In the genomic region with DNA sequence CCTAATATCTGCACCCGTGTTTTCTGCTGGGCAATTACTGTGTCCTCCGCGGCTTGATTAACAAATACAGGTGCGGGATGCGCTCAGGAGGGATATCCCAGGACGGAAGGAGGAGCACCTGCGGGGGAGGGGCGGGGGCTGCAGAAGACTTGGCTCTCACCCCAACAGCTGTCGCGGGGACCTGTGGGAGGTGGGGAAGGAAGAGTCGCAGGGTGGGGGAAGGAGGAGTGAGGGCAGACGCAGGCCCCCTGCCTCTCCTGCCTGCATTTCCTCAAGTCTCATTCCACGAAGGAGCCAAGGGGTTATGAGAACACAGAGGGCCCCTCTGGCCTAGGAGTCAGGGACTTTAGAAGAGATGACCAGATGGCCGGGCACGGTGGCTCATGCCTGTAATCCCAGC, we compare ENCODE assay signal across 23 cellular contexts.
"Had no signal": no experiment of that assay in that cellular context is flagged by ENCODE, and none has a peak within 500 bp of the region (broad histone marks: within the 10 kb centered on the region; RNA-seq: fewer than 3 reads in every experiment).

No MANE protein-coding gene starts in this region.

- H3K27ac Mint-ChIP-seq: dendritic cell treated with granulocyte-macrophage colony-stimulating factor and Interleukin-4, amounts not matched to agents 40 ng/mL and 50 ng/mL, for 4 days; endodermal cell; mesothelial cell of epicardium; naive B cell; natural killer cell treated with Interleukin-12 subunit alpha and Interleukin-12 subunit beta and Interleukin-15 and Interleukin-18, amount 100 ng/mL, for 72 hours; stimulated activated effector memory CD8-positive, alpha-beta T cell treated with anti-CD3 and anti-CD28 coated beads, Interleukin-12 subunit alpha, Interleukin-12 subunit beta, amount 100 ng/mL, for 72 hours had no signal

- DNase-seq: effector CD8-positive, alpha-beta T cell; endodermal cell; foreskin fibroblast; gastrocnemius medialis; left cardiac atrium; left lung; mesenchymal stem cell; mucosa of descending colon; naive B cell; right cardiac atrium; sigmoid colon; stimulated activated CD4-positive, alpha-beta T cell treated with anti-CD3 and anti-CD28 coated beads, Interleukin-2, amount 100 ng/mL, for 24 hours; stimulated activated CD4-positive, alpha-beta T cell treated with anti-CD3 and anti-CD28 coated beads, Interleukin-4, amount 100 ng/mL, for 24 hours; stimulated activated naive CD4-positive, alpha-beta T cell treated with Interleukin-2 at 50 U/mL for 16 hours; stomach; thyroid gland; trophoblast cell had no signal

- H3K36me3 Mint-ChIP-seq: mesothelial cell of epicardium; naive B cell; natural killer cell treated with Interleukin-12 subunit alpha and Interleukin-12 subunit beta and Interleukin-15 and Interleukin-18, amount 100 ng/mL, for 72 hours; stimulated activated effector memory CD8-positive, alpha-beta T cell treated with anti-CD3 and anti-CD28 coated beads, Interleukin-12 subunit alpha, Interleukin-12 subunit beta, amount 100 ng/mL, for 72 hours had no signal

- H3K4me3 Mint-ChIP-seq: dendritic cell treated with granulocyte-macrophage colony-stimulating factor and Interleukin-4, amounts not matched to agents 40 ng/mL and 50 ng/mL, for 4 days; endodermal cell; mesothelial cell of epicardium; naive B cell; natural killer cell treated with Interleukin-12 subunit alpha and Interleukin-12 subunit beta and Interleukin-15 and Interleukin-18, amount 100 ng/mL, for 72 hours; neural crest cell; stimulated activated effector memory CD8-positive, alpha-beta T cell treated with anti-CD3 and anti-CD28 coated beads, Interleukin-12 subunit alpha, Interleukin-12 subunit beta, amount 100 ng/mL, for 72 hours had no signal

- H3K4me1 Mint-ChIP-seq: endodermal cell; mesothelial cell of epicardium; naive B cell; neural crest cell; stimulated activated effector memory CD8-positive, alpha-beta T cell treated with anti-CD3 and anti-CD28 coated beads, Interleukin-12 subunit alpha, Interleukin-12 subunit beta, amount 100 ng/mL, for 72 hours had no signal

- ATAC-seq: esophagus mucosa; gastrocnemius medialis; left cardiac atrium; left lung; mucosa of descending colon; natural killer cell treated with Interleukin-12 subunit alpha and Interleukin-12 subunit beta and Interleukin-15 and Interleukin-18, amount 100 ng/mL, for 72 hours; right cardiac atrium; stimulated activated effector memory CD8-positive, alpha-beta T cell treated with anti-CD3 and anti-CD28 coated beads, Interleukin-12 subunit alpha, Interleukin-12 subunit beta, amount 100 ng/mL, for 72 hours had no signal

- H3K9me3 Mint-ChIP-seq: dendritic cell treated with granulocyte-macrophage colony-stimulating factor and Interleukin-4, amounts not matched to agents 40 ng/mL and 50 ng/mL, for 4 days; endodermal cell; mesothelial cell of epicardium; natural killer cell treated with Interleukin-12 subunit alpha and Interleukin-12 subunit beta and Interleukin-15 and Interleukin-18, amount 100 ng/mL, for 72 hours; neural crest cell; stimulated activated effector memory CD8-positive, alpha-beta T cell treated with anti-CD3 and anti-CD28 coated beads, Interleukin-12 subunit alpha, Interleukin-12 subunit beta, amount 100 ng/mL, for 72 hours had no signal
